18 cellular contexts compared by ENCODE assay signal in the genomic region with DNA sequence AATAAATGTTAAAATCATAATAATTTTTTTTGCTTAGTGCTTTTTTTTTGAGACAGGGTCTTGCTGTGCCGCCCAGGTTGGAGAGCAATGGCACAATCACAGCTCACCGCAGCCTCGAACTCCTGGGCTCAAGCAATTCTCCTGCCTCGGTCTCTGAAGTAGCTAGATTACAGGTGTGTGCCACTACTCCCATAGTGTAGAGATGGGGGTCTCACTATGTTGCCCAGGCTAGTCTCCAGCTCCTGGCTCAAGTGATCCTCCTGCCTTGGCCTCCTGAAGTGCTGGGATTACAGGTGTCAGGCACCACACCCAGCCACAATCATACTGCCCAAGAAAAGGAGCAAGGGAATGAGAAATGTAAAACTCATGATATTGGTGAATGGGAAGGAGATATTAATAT. TPM values are rescaled to one million over a fixed set of nuclear protein-coding genes. Genes with fewer than 3 reads are reported as not detected.
DNase-seq lines count a peak whose midpoint lies in the region; ATAC-seq, FAIRE-seq and TF ChIP-seq lines count a peak whose summit lies in the region.
"Had no signal": no experiment of that assay in that cellular context is flagged by ENCODE, and none has a peak within 500 bp of the region (broad histone marks: within the 10 kb centered on the region; RNA-seq: fewer than 3 reads in every experiment).

No MANE protein-coding gene starts in this region.

- H3K4me3 ChIP-seq in HepG2 (replicated peaks in 1 of 3; ENCODE audit: insufficient read depth in 1 of 3, low read depth in 2 of 3, low read length in 3 of 3) (no peak overlapping the region), right lobe of liver (no peak overlapping the region), adipocyte (ENCODE audit: low read length) (no peak overlapping the region)

- H3K4me1 Mint-ChIP-seq in mesothelial cell of epicardium, result peaks cover 40% of the 10 kb centered on the region

- TF ChIP-seq CTCF in HepG2 (CRISPR knock-in tag; IDR thresholded peaks at IDR 0.05) (no peak), right lobe of liver (IDR thresholded peaks at IDR 0.05) (no peak), mesothelial cell of epicardium (IDR thresholded peaks at IDR 0.05; ENCODE audit: unreplicated experiment) (no peak)

- WGBS in HepG2 (ENCODE audit: low lambda C conversion rate), result 94% methylated on average over 4 of the region's 4 CpGs
- WGBS in right lobe of liver (ENCODE audit: insufficient coverage, low coverage, low lambda C conversion rate, missing lambda C conversion rate), result 100% methylated on average over 1 of the region's 4 CpGs

- intact Hi-C loops in HepG2 (cut with micrococcal nuclease; ENCODE audit: unreplicated experiment) (no loop called here), right lobe of liver (cut with DNase I) (loop anchor here in 1 of 2 donors (10.0 kb wide), 1 partner anchor 46 kb away; no protein-coding TSS in a partner anchor)

- ATAC-seq in HepG2 (no peak), right lobe of liver (no peak), GM21447 (IDR thresholded peaks at IDR 0.05; ENCODE audit: unreplicated experiment) (no peak)

- H3K9me3 ChIP-seq in HepG2 (ENCODE audit: low read length) (no peaks in the 10 kb centered on the region), right lobe of liver (no peaks in the 10 kb centered on the region), adipocyte (ENCODE audit: control insufficient read depth, low read length) (no peaks in the 10 kb centered on the region)

- TF ChIP-seq POLR2A in HepG2 (IDR thresholded peaks at IDR 0.05; ENCODE audit: insufficient read depth in 1 of 2, low read depth in 2 of 2, low read length in 2 of 2) (no peak), right lobe of liver (IDR thresholded peaks at IDR 0.05) (no peak)

- H3K36me3 Mint-ChIP-seq in mesothelial cell of epicardium, result peaks cover 11% of the 10 kb centered on the region

- TF ChIP-seq RAD21 in HepG2 (CRISPR knock-in tag; IDR thresholded peaks at IDR 0.05), result no peak

- H3K27me3 Mint-ChIP-seq in mesothelial cell of epicardium (ENCODE audit: low read depth), result no peaks in the 10 kb centered on the region
- H3K27me3 Mint-ChIP-seq: B cell; CD4-positive, alpha-beta memory T cell had no signal

- TF ChIP-seq EP300 in HepG2 (IDR thresholded peaks at IDR 0.05; ENCODE audit: low read depth in 2 of 2, low read length in 2 of 2) (no peak), HepG2 (CRISPR knock-in tag; IDR thresholded peaks at IDR 0.05; ENCODE audit: borderline replicate concordance) (no peak)

- H3K27me3 ChIP-seq in HepG2 (ENCODE audit: control insufficient read depth in 1 of 2, insufficient read depth in 2 of 2, low read length in 2 of 2) (no peaks in the 10 kb centered on the region; a peak in 1 of 5 replicates), right lobe of liver (no peaks in the 10 kb centered on the region), adipocyte (replicated peaks; ENCODE audit: control insufficient read depth, insufficient read depth, low read length) (no peaks in the 10 kb centered on the region)

- no peak overlapping the region for H3K27ac ChIP-seq in HepG2 (ENCODE audit: extremely low read length, insufficient read depth, low read length)
- no peak overlapping the region for H3K27ac ChIP-seq in right lobe of liver

- no peak overlapping the region for H3K4me3 Mint-ChIP-seq in mesothelial cell of epicardium
- H3K4me3 Mint-ChIP-seq: B cell; CD4-positive, alpha-beta memory T cell had no signal

- H3K4me2 ChIP-seq in HepG2 (ENCODE audit: low read depth, low read length), result no peak overlapping the region

- peaks cover 71% of the 10 kb centered on the region for H3K79me2 ChIP-seq in HepG2 (ENCODE audit: insufficient read depth, low read length)

- H4K20me1 ChIP-seq in HepG2 (ENCODE audit: insufficient read depth, low read length), result peaks cover 39% of the 10 kb centered on the region

- H2AFZ ChIP-seq in HepG2 (ENCODE audit: low read length), result no peak overlapping the region

- no peak for FAIRE-seq in HepG2 (lab: Jason Lieb, UNC)
- FAIRE-seq: GM12892 had no signal

- H3K36me3 ChIP-seq in HepG2 (replicated peaks in 1 of 2; ENCODE audit: control insufficient read depth in 1 of 2, insufficient read depth in 2 of 2, low read length in 2 of 2) (peaks cover 22 to 54% of the 10 kb centered on the region in 2 experiments), right lobe of liver (peaks cover 0 to 37% (median 13%) of the 10 kb centered on the region in 4 donors), adipocyte (ENCODE audit: control insufficient read depth, insufficient read depth, low read length, severe bottlenecking) (peaks cover 40% of the 10 kb centered on the region)

- DNase-seq in HepG2 (ENCODE audit: low spot score) (no peak), right lobe of liver (no peak), adipocyte (ENCODE audit: low read depth) (no peak), mesothelial cell of epicardium (ENCODE audit: low spot score in 2 of 2, unreplicated experiment in 2 of 2) (no peak), cerebellar nuclear complex (lab: John Stamatoyannopoulos, UW) (no peak), NCI-H1105 (lab: John Stamatoyannopoulos, UW) (no peak)
- DNase-seq: CD4-positive, alpha-beta memory T cell; DND-41; GDM1; GOT3; NCI-H1417 treated with DMSO at 0.1 percent for 48 hours; NCI-H2029; NCI-H510A; NCI-H82; Right ventricle myocardium superior had no signal

- H3K9me3 Mint-ChIP-seq in mesothelial cell of epicardium, result no peaks in the 10 kb centered on the region

- H3K4me1 ChIP-seq in HepG2 (ENCODE audit: insufficient read depth, low read length), result peaks cover 47% of the 10 kb centered on the region
- H3K4me1 ChIP-seq in right lobe of liver, result peaks cover 0 to 20% (median 6%) of the 10 kb centered on the region in 4 donors
- H3K4me1 ChIP-seq in adipocyte (ENCODE audit: control insufficient read depth, insufficient read depth, low read length), result peaks cover 25% of the 10 kb centered on the region

- no TSS peak for BruUV-seq in HepG2 (replicated peaks; lab: Mats Ljungman, UMichigan)

- POLR2A ChIA-PET in HepG2 (lab: Yijun Ruan, JAX), result no interaction called here

- no peak overlapping the region for H3K9ac ChIP-seq in HepG2 (ENCODE audit: insufficient read depth, low read depth, low read length)
- peak overlapping the region; percentile 81 for H3K9ac ChIP-seq in adipocyte (ENCODE audit: low read length)

- in situ Hi-C loops in HepG2 (cut with HindIII; ENCODE audit: extremely low pct_ligation_motif_present, low pct_unique_long_range_greater_than_20kb), result loop anchor here (5.0 kb wide), 1 partner anchor 49 kb away; no protein-coding TSS in a partner anchor

- CTCF ChIA-PET in HepG2 (lab: Yijun Ruan, JAX; ENCODE audit: low intra/inter-chr PET ratio, low total read pairs), result no interaction called here

- peak overlapping the region; percentile 61 for H3K27ac Mint-ChIP-seq in mesothelial cell of epicardium
- H3K27ac Mint-ChIP-seq: B cell had no signal

RNA-seq across cellular contexts. Expression of gene FBL, which starts 5.1 kb away (rescaled TPM):
- total RNA-seq in HepG2 (2016; rRNA removed; fragmentation: Illumina TruSeq; extraction: Trizol) (153 and 235 TPM in 2 replicates), right lobe of liver (10 to 100 TPM; 46.1 to 76.2 (median 51.4) TPM), mesothelial cell of epicardium (273 to 278 TPM (median 274 TPM) in 3 replicates)
- 97.6 and 118 TPM in 2 replicates for total RNA-seq in HepG2 (2016; cell fraction: cytosol; rRNA removed; fragmentation: Illumina TruSeq; extraction: Trizol; ENCODE audit: low read depth)
- total RNA-seq in HepG2 (2016; cell fraction: insoluble cytoplasmic fraction; rRNA removed; fragmentation: Illumina TruSeq; extraction: Trizol), result 156 and 237 TPM in 2 replicates
- total RNA-seq in HepG2 (2016; cell fraction: membrane; rRNA removed; fragmentation: Illumina TruSeq; extraction: Trizol), result 195 and 220 TPM in 2 replicates
- total RNA-seq in HepG2 (2016; cell fraction: nucleus; rRNA removed; fragmentation: Illumina TruSeq; extraction: Trizol), result 85.6 and 92.5 TPM in 2 replicates
- polyA plus RNA-seq in HepG2 (2011; rRNA removed), result 408 and 468 TPM in 2 replicates
- polyA plus RNA-seq in HepG2 (2011; cell fraction: cytosol; rRNA removed), result 399 and 528 TPM in 2 replicates
- polyA plus RNA-seq in HepG2 (2011; cell fraction: nucleus; rRNA removed), result 142 and 169 TPM in 2 replicates
- 311 and 349 TPM in 2 replicates for polyA plus RNA-seq in HepG2 (2012)
- 376 and 452 TPM in 2 replicates for polyA plus RNA-seq in HepG2 (2016; cell fraction: cytosol; fragmentation: Illumina TruSeq; extraction: Trizol; ENCODE audit: low read depth)
- 420 and 553 TPM in 2 replicates for polyA plus RNA-seq in HepG2 (2016; cell fraction: insoluble cytoplasmic fraction; fragmentation: Illumina TruSeq; extraction: Trizol; ENCODE audit: low read depth)
- 376 and 422 TPM in 2 replicates for polyA plus RNA-seq in HepG2 (2016; cell fraction: membrane; fragmentation: Illumina TruSeq; extraction: Trizol; ENCODE audit: low read depth)
- polyA plus RNA-seq in HepG2 (2016; cell fraction: nucleus; fragmentation: Illumina TruSeq; extraction: Trizol; ENCODE audit: insufficient read depth, low read depth), result 243 and 256 TPM in 2 replicates
- polyA minus RNA-seq in HepG2 (2011; rRNA and poly(A)+ RNA removed; ENCODE audit: low replicate concordance), result 543 and 868 TPM in 2 replicates
- 96.2 and 102 TPM in 2 replicates for polyA minus RNA-seq in HepG2 (2011; cell fraction: cytosol; rRNA and poly(A)+ RNA removed)
- polyA minus RNA-seq in HepG2 (2011; cell fraction: nucleus; rRNA and poly(A)+ RNA removed), result 21.2 and 34.9 TPM in 2 replicates

RNA-seq across cellular contexts. Expression of gene DYRK1B, which starts 7.1 kb away (rescaled TPM):
- total RNA-seq in HepG2 (2016; rRNA removed; fragmentation: Illumina TruSeq; extraction: Trizol) (0.45 and 0.82 TPM in 2 replicates), right lobe of liver (1 to 10 TPM; 2.5 to 6.3 (median 4.4) TPM), mesothelial cell of epicardium (54.0 to 60.2 TPM (median 54.7 TPM) in 3 replicates)
- 1.2 and 1.7 TPM in 2 replicates for total RNA-seq in HepG2 (2016; cell fraction: cytosol; rRNA removed; fragmentation: Illumina TruSeq; extraction: Trizol; ENCODE audit: low read depth)
- total RNA-seq in HepG2 (2016; cell fraction: insoluble cytoplasmic fraction; rRNA removed; fragmentation: Illumina TruSeq; extraction: Trizol), result 0.39 and 1.3 TPM in 2 replicates
- 1.00 and 1.1 TPM in 2 replicates for total RNA-seq in HepG2 (2016; cell fraction: membrane; rRNA removed; fragmentation: Illumina TruSeq; extraction: Trizol)
- 1.3 and 1.5 TPM in 2 replicates for total RNA-seq in HepG2 (2016; cell fraction: nucleus; rRNA removed; fragmentation: Illumina TruSeq; extraction: Trizol)
- polyA plus RNA-seq in HepG2 (2011; rRNA removed), result 1.1 and 1.3 TPM in 2 replicates
- polyA plus RNA-seq in HepG2 (2011; cell fraction: cytosol; rRNA removed), result 0.50 and 0.64 TPM in 2 replicates
- 5.0 and 6.5 TPM in 2 replicates for polyA plus RNA-seq in HepG2 (2011; cell fraction: nucleus; rRNA removed)
- 2.0 and 2.5 TPM in 2 replicates for polyA plus RNA-seq in HepG2 (2012)
- polyA plus RNA-seq in HepG2 (2016; cell fraction: cytosol; fragmentation: Illumina TruSeq; extraction: Trizol; ENCODE audit: low read depth), result 1.7 and 1.9 TPM in 2 replicates
- 0.58 and 0.68 TPM in 2 replicates for polyA plus RNA-seq in HepG2 (2016; cell fraction: insoluble cytoplasmic fraction; fragmentation: Illumina TruSeq; extraction: Trizol; ENCODE audit: low read depth)
- polyA plus RNA-seq in HepG2 (2016; cell fraction: membrane; fragmentation: Illumina TruSeq; extraction: Trizol; ENCODE audit: low read depth), result 1.8 and 2.4 TPM in 2 replicates
- 4.3 and 5.9 TPM in 2 replicates for polyA plus RNA-seq in HepG2 (2016; cell fraction: nucleus; fragmentation: Illumina TruSeq; extraction: Trizol; ENCODE audit: insufficient read depth, low read depth)
- polyA minus RNA-seq in HepG2 (2011; rRNA and poly(A)+ RNA removed; ENCODE audit: low replicate concordance), result 1.2 and 13.7 TPM in 2 replicates
- not detected in 2 replicates for polyA minus RNA-seq in HepG2 (2011; cell fraction: cytosol; rRNA and poly(A)+ RNA removed)
- polyA minus RNA-seq in HepG2 (2011; cell fraction: nucleus; rRNA and poly(A)+ RNA removed), result 1.3 and 2.7 TPM in 2 replicates
